22 cellular contexts compared by ENCODE assay signal in the genomic region with DNA sequence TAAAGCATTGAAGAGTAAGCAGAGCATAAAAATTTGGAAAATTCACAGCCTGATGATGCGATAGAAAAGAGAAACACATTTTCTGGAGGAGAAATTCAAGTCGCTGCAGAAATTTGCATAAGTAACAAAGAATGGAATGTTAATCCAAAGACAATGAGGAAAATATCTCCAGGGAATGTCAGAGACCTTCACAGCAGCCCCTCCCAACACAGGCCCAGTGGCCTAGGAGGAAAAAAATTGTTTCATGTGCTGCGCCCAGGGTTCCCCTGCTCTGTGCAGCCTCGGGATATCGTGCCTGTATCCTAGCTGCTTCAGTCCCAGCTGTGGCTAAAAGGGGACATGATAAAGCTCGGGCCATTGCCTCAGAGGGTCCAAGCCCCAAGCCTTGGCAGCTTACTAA.
"Had no signal": no experiment of that assay in that cellular context is flagged by ENCODE, and none has a peak within 500 bp of the region (broad histone marks: within the 10 kb centered on the region; RNA-seq: fewer than 3 reads in every experiment).

No MANE protein-coding gene starts in this region.

- DNase-seq: effector memory CD4-positive, alpha-beta T cell; glutamatergic neuron; left colon; left ventricle myocardium superior; mesenchymal stem cell; naive B cell; spleen; stimulated activated CD4-positive, alpha-beta T cell treated with anti-CD3 and anti-CD28 coated beads, Interleukin-15, amount 100 ng/mL, for 24 hours; stimulated activated CD4-positive, alpha-beta T cell treated with anti-CD3 and anti-CD28 coated beads, Interleukin-1b, Interleukin-23, amount 100 ng/mL, for 48 hours; stimulated activated CD4-positive, alpha-beta T cell treated with anti-CD3 and anti-CD28 coated beads, Interleukin-4, amount 100 ng/mL, for 24 hours; tibial artery; upper lobe of left lung; uterus had no signal

- H3K36me3 ChIP-seq: esophagus muscularis mucosa, gastroesophageal sphincter, neutrophil, spleen, tibial artery, upper lobe of left lung, uterus had no signal

- H3K27me3 ChIP-seq: esophagus muscularis mucosa, gastroesophageal sphincter, neutrophil, spleen, tibial artery, upper lobe of left lung, uterus had no signal

- H3K27ac ChIP-seq: epithelial cell of prostate, esophagus muscularis mucosa, gastroesophageal sphincter, neutrophil, spleen, tibial artery, upper lobe of left lung, uterus had no signal

- H3K4me1 ChIP-seq: esophagus muscularis mucosa, gastroesophageal sphincter, spleen, tibial artery, upper lobe of left lung, uterus had no signal

- H3K9me3 ChIP-seq: esophagus muscularis mucosa, gastroesophageal sphincter, neutrophil, tibial artery, upper lobe of left lung, uterus had no signal

- H3K4me3 Mint-ChIP-seq: naive B cell; nephron; stimulated activated memory B cell treated with anti-CD40 and anti-IgM and Interleukin-4, amounts not matched to agents 10 μg/mL and 1 μg/mL and 100 μg/mL, for 72 hours; stimulated activated naive CD8-positive, alpha-beta T cell treated with anti-CD3 and anti-CD28 coated beads, Interleukin-15, Interleukin-2, amounts not matched to agents 100 ng/mL and 50 ng/mL, for 24 hours had no signal

- H3K4me1 Mint-ChIP-seq: nephron had no signal

- H3K4me3 ChIP-seq: esophagus muscularis mucosa, gastroesophageal sphincter, lung, spleen, tibial artery, upper lobe of left lung, uterus had no signal

- ATAC-seq: gastroesophageal sphincter; left colon; left ventricle myocardium superior; sciatic nerve; stimulated activated memory B cell treated with anti-CD40 and anti-IgM and Interleukin-4, amounts not matched to agents 10 μg/mL and 1 μg/mL and 100 μg/mL, for 72 hours had no signal

- H3K27me3 Mint-ChIP-seq: naive B cell; stimulated activated memory B cell treated with anti-CD40 and anti-IgM and Interleukin-4, amounts not matched to agents 10 μg/mL and 1 μg/mL and 100 μg/mL, for 72 hours; stimulated activated naive CD8-positive, alpha-beta T cell treated with anti-CD3 and anti-CD28 coated beads, Interleukin-15, Interleukin-2, amounts not matched to agents 100 ng/mL and 50 ng/mL, for 24 hours had no signal

- H3K27ac Mint-ChIP-seq: naive B cell; nephron; stimulated activated memory B cell treated with anti-CD40 and anti-IgM and Interleukin-4, amounts not matched to agents 10 μg/mL and 1 μg/mL and 100 μg/mL, for 72 hours; stimulated activated naive CD8-positive, alpha-beta T cell treated with anti-CD3 and anti-CD28 coated beads, Interleukin-15, Interleukin-2, amounts not matched to agents 100 ng/mL and 50 ng/mL, for 24 hours had no signal
